ENCODE assay signal across 11 cellular contexts in the genomic region with DNA sequence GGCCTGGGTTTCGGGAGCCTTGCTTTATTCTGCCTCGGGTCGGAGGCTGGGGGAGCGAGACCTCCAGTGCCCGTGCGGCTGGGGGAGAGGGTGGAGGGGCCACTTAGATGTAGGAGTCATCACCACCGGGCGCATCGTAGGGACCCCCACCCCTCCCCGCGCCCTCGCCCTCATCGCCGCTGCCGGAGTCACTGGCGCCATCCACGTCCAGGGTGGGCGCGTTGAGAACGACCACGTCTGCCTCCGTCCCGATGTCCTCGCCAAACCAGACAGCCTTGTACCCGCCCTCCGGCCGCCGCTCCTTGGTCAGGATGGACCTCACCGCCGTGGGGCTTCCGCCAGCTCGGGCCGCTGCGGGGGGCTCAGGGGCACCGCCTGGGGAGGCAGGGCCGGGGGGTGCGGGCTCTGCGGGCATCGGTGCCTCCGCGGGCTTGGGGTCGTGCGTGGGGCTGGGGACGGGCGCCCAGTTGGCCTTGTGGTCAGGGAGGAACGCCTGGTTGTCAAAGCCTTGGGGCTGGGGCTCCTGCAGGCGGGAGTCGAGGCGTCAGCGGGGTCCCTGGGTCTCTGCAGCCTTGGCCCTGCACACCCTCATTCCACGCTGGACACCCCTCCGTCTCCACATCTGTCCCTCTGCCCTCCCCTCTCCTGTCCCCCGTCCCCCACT. TPM values are rescaled to one million over a fixed set of nuclear protein-coding genes. Genes with fewer than 3 reads are reported as not detected.
"Had no signal": no experiment of that assay in that cellular context is flagged by ENCODE, and none has a peak within 500 bp of the region (broad histone marks: within the 10 kb centered on the region; RNA-seq: fewer than 3 reads in every experiment).

No MANE protein-coding gene starts in this region.

- H3K9me3 ChIP-seq: gastroesophageal sphincter, left lung, suprapubic skin had no signal

- DNase-seq: activated CD4-positive, alpha-beta T cell treated with anti-CD3 and anti-CD28 coated beads, Interleukin-2, amount 50 U/mL, for 48 hours; activated effector memory CD4-positive, alpha-beta T cell treated with anti-CD3 and anti-CD28 coated beads, Interleukin-2, amount 50 U/mL, for 16 hours; mesenchymal stem cell; natural killer cell; nucleus accumbens; trophoblast cell had no signal

- H3K27me3 ChIP-seq: gastroesophageal sphincter, left lung, suprapubic skin had no signal

- H3K4me3 ChIP-seq: gastroesophageal sphincter, suprapubic skin had no signal

- H3K27ac ChIP-seq: suprapubic skin had no signal

RNA-seq across cellular contexts. Expression of gene SCT, which starts 9.6 kb away (rescaled TPM):
- polyA plus RNA-seq: esophagus, right cardiac atrium had no signal
